ENCODE assay signal across 8 cellular contexts in genomic region chr7:97117372-97118188, GRCh38. TPM values are rescaled to one million over a fixed set of nuclear protein-coding genes. Genes with fewer than 3 reads are reported as not detected.
DNase-seq lines count a peak whose midpoint lies in the region; ATAC-seq and TF ChIP-seq lines count a peak whose summit lies in the region.

TSS of gene SDHAF3 (plus strand) at chr7:97117698. CDS start at chr7:97117724, 26 bp downstream.

- H3K27me3 Mint-ChIP-seq in activated naive CD4-positive, alpha-beta T cell treated with anti-CD3 and anti-CD28 coated beads, Interleukin-2, amount 50 U/mL, for 24 hours, result no peaks in the 10 kb centered on the region

- H3K9me3 Mint-ChIP-seq in activated naive CD4-positive, alpha-beta T cell treated with anti-CD3 and anti-CD28 coated beads, Interleukin-2, amount 50 U/mL, for 24 hours, result no peaks in the 10 kb centered on the region

- peak; percentile 88 for DNase-seq in GM10266 (ENCODE audit: extremely low spot score)
- peak; percentile 99 for DNase-seq in NCI-H1092 (lab: John Stamatoyannopoulos, UW)
- peak; percentile 80 for DNase-seq in glomerular endothelial cell (ENCODE audit: extremely low read depth, low read depth, low spot score)
- DNase-seq in omental fat pad (ENCODE audit: low spot score), result peak; percentile 76
- peak; percentile 82 for DNase-seq in thoracic aorta (ENCODE audit: low spot score)

- H3K9me3 ChIP-seq in thoracic aorta, result no peaks in the 10 kb centered on the region

- peaks cover 68% of the 10 kb centered on the region for H3K4me1 Mint-ChIP-seq in activated naive CD4-positive, alpha-beta T cell treated with anti-CD3 and anti-CD28 coated beads, Interleukin-2, amount 50 U/mL, for 24 hours

- peak; percentile 22 for TF ChIP-seq CTCF in GM10266 (IDR thresholded peaks at IDR 0.05; ENCODE audit: control insufficient read depth, insufficient read depth, low read depth, missing control alignments)
- no peak for TF ChIP-seq CTCF in omental fat pad (IDR thresholded peaks at IDR 0.05)
- TF ChIP-seq CTCF in thoracic aorta (IDR thresholded peaks at IDR 0.05), result no peak

- H3K27ac Mint-ChIP-seq in activated naive CD4-positive, alpha-beta T cell treated with anti-CD3 and anti-CD28 coated beads, Interleukin-2, amount 50 U/mL, for 24 hours, result peak within 1 kb of the TSS; percentile 98

- peaks cover 13% of the 10 kb centered on the region for H3K36me3 Mint-ChIP-seq in activated naive CD4-positive, alpha-beta T cell treated with anti-CD3 and anti-CD28 coated beads, Interleukin-2, amount 50 U/mL, for 24 hours

- ATAC-seq in HG02588 (IDR thresholded peaks at IDR 0.05; ENCODE audit: unreplicated experiment), result peak; percentile 95
- peak; percentile 97 for ATAC-seq in SK-N-SH treated with all-trans-retinoic acid at 6 μM for 48 hours
- peak; percentile 97 for ATAC-seq in omental fat pad (ENCODE audit: low FRiP score)
- peak; percentile 97 for ATAC-seq in thoracic aorta (ENCODE audit: insufficient number of reproducible peaks, low FRiP score, low read depth)

- H3K27me3 ChIP-seq in thoracic aorta (replicated peaks; ENCODE audit: insufficient read depth), result no peaks in the 10 kb centered on the region

- peak within 1 kb of the TSS; percentile 54 to 55 for H3K27ac ChIP-seq in thoracic aorta

- peak within 1 kb of the TSS; percentile 99 for H3K4me3 Mint-ChIP-seq in activated naive CD4-positive, alpha-beta T cell treated with anti-CD3 and anti-CD28 coated beads, Interleukin-2, amount 50 U/mL, for 24 hours

- H3K4me1 ChIP-seq in thoracic aorta (ENCODE audit: control insufficient read depth in 1 of 2, low read depth in 2 of 2), result peaks cover 9 to 10% of the 10 kb centered on the region in 2 donors

- no peaks in the 10 kb centered on the region for H3K36me3 ChIP-seq in thoracic aorta

- H3K4me3 ChIP-seq in thoracic aorta, result peak within 1 kb of the TSS; percentile 81

TF ChIP-seq in SK-N-SH treated with all-trans-retinoic acid at 6 μM for 48 hours, 23 proteins besides CTCF, POLR2A, EP300 and RAD21:
- peak; percentile 86 for TF ChIP-seq TSHZ2 (CRISPR knock-in tag; IDR thresholded peaks at IDR 0.05)
- peak; percentile 65; the same call in 1 of the 2 replicates for TF ChIP-seq OSR1 (CRISPR knock-in tag; IDR thresholded peaks at IDR 0.05)
- no peak for TF ChIP-seq BACH2 (CRISPR knock-in tag; IDR thresholded peaks at IDR 0.05; ENCODE audit: borderline replicate concordance)
- no peak for TF ChIP-seq PATZ1 (CRISPR knock-in tag; IDR thresholded peaks at IDR 0.05; ENCODE audit: borderline replicate concordance)
- TF ChIP-seq CSDC2 (CRISPR knock-in tag; IDR thresholded peaks at IDR 0.05), result peak; percentile 3; the same call in 1 of the 2 replicates
- TF ChIP-seq ZNF565 (CRISPR knock-in tag; conservative IDR thresholded peaks at IDR 0.05; ENCODE audit: low read depth), result no peak
- no peak for TF ChIP-seq CSRNP3 (CRISPR knock-in tag; IDR thresholded peaks at IDR 0.05)
- TF ChIP-seq POU6F1 (CRISPR knock-in tag; IDR thresholded peaks at IDR 0.05; ENCODE audit: borderline replicate concordance, low read depth), result peak; percentile 87; the same call in 1 of the 2 replicates
- TF ChIP-seq PPARA (CRISPR knock-in tag; IDR thresholded peaks at IDR 0.05; ENCODE audit: borderline replicate concordance), result 0 out of 2 replicates have a peak, but pooled peaks have one; percentile 69
- TF ChIP-seq ZFP3 (CRISPR knock-in tag; IDR thresholded peaks at IDR 0.05), result peak; percentile 81; the same call in 1 of the 2 replicates
- peak; percentile 79; the same call in 1 of the 2 replicates for TF ChIP-seq SNAI2 (CRISPR knock-in tag; IDR thresholded peaks at IDR 0.05)

RNA-seq across cellular contexts. Expression of gene SDHAF3, which starts in this region (rescaled TPM):
- 7.8 and 9.3 TPM in 2 replicates for total RNA-seq in glomerular endothelial cell
- 10 to 100 TPM in 2 of 4 donors, 1 to 10 TPM in 2; 3.4 to 10.5 (median 7.5) TPM for total RNA-seq in omental fat pad
- total RNA-seq in thoracic aorta, result 1 to 10 TPM; 1.1 to 3.5 TPM

Comparison
In these comparisons a context has a peak if more than half of its experiments do, and no peak if none do; other contexts are left out.
1. Peak in every context shown above with its lines: DNase-seq, ATAC-seq, H3K4me3 ChIP-seq and H3K27ac ChIP-seq.